ENCODE assay signal across 10 cellular contexts in the genomic region with DNA sequence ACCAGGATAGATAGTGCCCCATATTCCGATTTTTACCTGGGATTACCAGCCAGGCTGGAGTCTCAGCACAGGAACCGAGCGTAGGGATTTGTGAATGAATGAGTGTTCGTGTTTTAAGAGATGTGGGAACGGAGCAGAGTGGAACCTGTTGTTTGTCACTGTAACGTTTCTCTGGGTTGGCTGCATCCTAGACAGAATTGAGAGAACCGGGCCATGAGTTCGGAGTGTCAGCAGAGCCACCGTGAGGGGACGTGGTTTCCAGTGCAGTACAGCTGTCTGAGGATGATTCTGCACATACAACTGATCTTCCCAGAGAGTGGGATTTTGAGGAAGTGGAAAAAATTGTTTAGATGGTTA. TPM values are rescaled to one million over a fixed set of nuclear protein-coding genes. Genes with fewer than 3 reads are reported as not detected.
DNase-seq lines count a peak whose midpoint lies in the region; ATAC-seq lines count a peak whose summit lies in the region.
"Had no signal": no experiment of that assay in that cellular context is flagged by ENCODE, and none has a peak within 500 bp of the region (broad histone marks: within the 10 kb centered on the region; RNA-seq: fewer than 3 reads in every experiment).

No MANE protein-coding gene starts in this region.

- H3K4me1 Mint-ChIP-seq in activated CD4-positive, alpha-beta memory T cell treated with anti-CD3 and anti-CD28 coated beads, Interleukin-2, amount 10 ng/mL, durations not matched to agents 7 days and 5 days: peaks cover 11% of the 10 kb centered on the region

- no peaks in the 10 kb centered on the region for H3K9me3 Mint-ChIP-seq in activated CD4-positive, alpha-beta memory T cell treated with anti-CD3 and anti-CD28 coated beads, Interleukin-2, amount 10 ng/mL, durations not matched to agents 7 days and 5 days

- CTCF ChIA-PET in activated CD4-positive, alpha-beta memory T cell treated with anti-CD3 and anti-CD28 coated beads, Interleukin-2, amount 10 ng/mL, durations not matched to agents 7 days and 5 days (lab: Charles Lee): no interaction called here

- no peak for DNase-seq in H7
- DNase-seq in activated CD4-positive, alpha-beta memory T cell treated with anti-CD3 and anti-CD28 coated beads, Interleukin-2, amount 10 ng/mL, durations not matched to agents 7 days and 5 days: no peak
- no peak for DNase-seq in right cardiac atrium
- DNase-seq in NCI-H510A (lab: John Stamatoyannopoulos, UW): no peak
- DNase-seq in SKM-1 (lab: John Stamatoyannopoulos, UW; ENCODE audit: unreplicated experiment): no peak

- POLR2A ChIA-PET in activated CD4-positive, alpha-beta memory T cell treated with anti-CD3 and anti-CD28 coated beads, Interleukin-2, amount 10 ng/mL, durations not matched to agents 7 days and 5 days (lab: Charles Lee): no interaction called here

- peak overlapping the region; percentile 82 for H3K4me2 ChIP-seq in skeletal muscle satellite cell (ENCODE audit: low read length)

- 23% methylated on average over 10 of the region's 10 CpGs for WGBS in right cardiac atrium

- no peak overlapping the region for H3K27ac ChIP-seq in right cardiac atrium (ENCODE audit: low read length)
- H3K27ac ChIP-seq: HL-60 had no signal

- H3K4me3 ChIP-seq in H7 (ENCODE audit: insufficient read depth, low read depth, low read length) (peak overlapping the region; percentile 36; the same call in 1 of the 2 replicates), right cardiac atrium (ENCODE audit: low read length) (peak overlapping the region; percentile 95), skeletal muscle satellite cell (ENCODE audit: low read length) (peak overlapping the region; percentile 70)

- H3K9ac ChIP-seq in skeletal muscle satellite cell (ENCODE audit: low read depth, low read length): no peak overlapping the region

- H3K9me3 ChIP-seq in right cardiac atrium (ENCODE audit: control insufficient read depth, low read length): no peaks in the 10 kb centered on the region
- H3K9me3 ChIP-seq in skeletal muscle satellite cell (replicated peaks; ENCODE audit: low read length): no peaks in the 10 kb centered on the region

- intact Hi-C loops in right cardiac atrium (cut with DNase I): loop anchor here in 1 of 4 donors (10.0 kb wide), 1 partner anchor 67 kb away; no protein-coding TSS in a partner anchor

- peaks cover 5% of the 10 kb centered on the region for H3K36me3 Mint-ChIP-seq in activated CD4-positive, alpha-beta memory T cell treated with anti-CD3 and anti-CD28 coated beads, Interleukin-2, amount 10 ng/mL, durations not matched to agents 7 days and 5 days (ENCODE audit: low read depth)

- H3K27me3 ChIP-seq in H7 (ENCODE audit: control insufficient read depth, insufficient read depth, low read length) (peaks cover 43% of the 10 kb centered on the region), right cardiac atrium (ENCODE audit: control insufficient read depth, insufficient read depth) (no peaks in the 10 kb centered on the region), skeletal muscle satellite cell (ENCODE audit: control insufficient read depth, insufficient read depth, low read length) (peaks cover 54% of the 10 kb centered on the region)

- H3K4me1 ChIP-seq in right cardiac atrium (ENCODE audit: control insufficient read depth, insufficient read depth, low read length) (no peaks in the 10 kb centered on the region), skeletal muscle satellite cell (ENCODE audit: control insufficient read depth, insufficient read depth, low read length) (peaks cover 9% of the 10 kb centered on the region)

- peak overlapping the region; percentile 38 for H3K4me3 Mint-ChIP-seq in activated CD4-positive, alpha-beta memory T cell treated with anti-CD3 and anti-CD28 coated beads, Interleukin-2, amount 10 ng/mL, durations not matched to agents 7 days and 5 days

- no peak overlapping the region for H3K27ac Mint-ChIP-seq in activated CD4-positive, alpha-beta memory T cell treated with anti-CD3 and anti-CD28 coated beads, Interleukin-2, amount 10 ng/mL, durations not matched to agents 7 days and 5 days

- ATAC-seq in right cardiac atrium (peak in 1 of 2 donors; percentile 33), GM18502 (IDR thresholded peaks at IDR 0.05; ENCODE audit: poor library complexity, unreplicated experiment) (no peak), HG03139 (IDR thresholded peaks at IDR 0.05; ENCODE audit: unreplicated experiment) (no peak)

- H3K36me3 ChIP-seq in H7 (replicated peaks; ENCODE audit: control insufficient read depth, insufficient read depth, low read length) (no peaks in the 10 kb centered on the region), skeletal muscle satellite cell (ENCODE audit: insufficient read depth, low read length) (no peaks in the 10 kb centered on the region)

- peaks cover 72% of the 10 kb centered on the region for H3K27me3 Mint-ChIP-seq in activated CD4-positive, alpha-beta memory T cell treated with anti-CD3 and anti-CD28 coated beads, Interleukin-2, amount 10 ng/mL, durations not matched to agents 7 days and 5 days

RNA-seq across cellular contexts. Expression of gene PDE8B, which starts 1.2 kb away (rescaled TPM):
- 0.03 and 1.9 TPM in 2 replicates for total RNA-seq in H7 (2014; rRNA removed; shearing (Covaris generic))
- total RNA-seq in activated CD4-positive, alpha-beta memory T cell treated with anti-CD3 and anti-CD28 coated beads, Interleukin-2, amount 10 ng/mL, durations not matched to agents 7 days and 5 days: under 1 TPM in 1 of 2 experiments, not detected in 1; 0.05 TPM
- total RNA-seq in right cardiac atrium: 10 to 100 TPM; 35.8 to 71.2 (median 46.5) TPM
- 15.1 TPM for polyA plus RNA-seq in right cardiac atrium
- total RNA-seq in skeletal muscle satellite cell (2012; rRNA removed): under 0.01 TPM in 1 of 2 replicates, not detected in the other
- total RNA-seq: T-helper 1 cell treated with Interleukin-12 subunit alpha and Interleukin-12 subunit beta and Interleukin-4 antibody, amounts not matched to agents 30 ng/mL and 1 ng/mL, for 36 hours had no signal

Comparison
In these comparisons a context has a peak if more than half of its experiments do, and no peak if none do; other contexts are left out.
1. H3K4me3 ChIP-seq: peak in every context shown above with its lines; median percentile 95 in right cardiac atrium; 70 in skeletal muscle satellite cell; 36 in H7.
2. RNA of gene PDE8B, which starts 1.2 kb away (total RNA-seq): 35.8 to 71.2 TPM in right cardiac atrium; 0.05 TPM in activated CD4-positive, alpha-beta memory T cell treated with anti-CD3 and anti-CD28 coated beads, Interleukin-2, amount 10 ng/mL, durations not matched to agents 7 days and 5 days and 0.03 to 1.9 TPM in H7; every median in the first group is over 10 times any median in the second.